In genomic region chr5:175382171-175382570, GRCh38 we compare ENCODE assay signal across 16 cellular contexts.
"Had no signal": no experiment of that assay in that cellular context is flagged by ENCODE, and none has a peak within 500 bp of the region (broad histone marks: within the 10 kb centered on the region; RNA-seq: fewer than 3 reads in every experiment).

No MANE protein-coding gene starts in this region.

- H3K4me3 ChIP-seq: heart left ventricle, thyroid gland had no signal

- H3K27me3 ChIP-seq: thyroid gland had no signal

- H3K27ac ChIP-seq: heart left ventricle, thyroid gland had no signal

- DNase-seq: activated CD4-positive, CD25-positive, alpha-beta regulatory T cell; activated naive CD4-positive, alpha-beta T cell; activated naive CD8-positive, alpha-beta T cell treated with anti-CD3 and anti-CD28 coated beads, Interleukin-2, amount 10 ng/mL, durations not matched to agents 7 days and 5 days; activated T-cell treated with anti-CD3 and anti-CD28 coated beads for 4 hours; aorta; cerebellar nuclear complex; effector memory CD4-positive, alpha-beta T cell; heart left ventricle; immature natural killer cell; mesenchymal stem cell; nucleus accumbens; posterior cingulate gyrus; stimulated activated CD4-positive, alpha-beta T cell treated with anti-CD3 and anti-CD28 coated beads, Interleukin-4, amount 100 ng/mL, for 1 hour; stimulated activated naive B cell treated with anti-CD40 and anti-IgM and Interleukin-4, amounts not matched to agents 10 μg/mL and 1 μg/mL and 100 μg/mL, for 72 hours; thyroid gland had no signal

- FAIRE-seq: frontal cortex had no signal

- H3K4me1 ChIP-seq: heart left ventricle, thyroid gland had no signal

- H3K36me3 ChIP-seq: heart left ventricle, thyroid gland had no signal

- H3K9me3 ChIP-seq: thyroid gland had no signal
